Comparison of ENCODE assay signal across 9 cellular contexts in the genomic region with DNA sequence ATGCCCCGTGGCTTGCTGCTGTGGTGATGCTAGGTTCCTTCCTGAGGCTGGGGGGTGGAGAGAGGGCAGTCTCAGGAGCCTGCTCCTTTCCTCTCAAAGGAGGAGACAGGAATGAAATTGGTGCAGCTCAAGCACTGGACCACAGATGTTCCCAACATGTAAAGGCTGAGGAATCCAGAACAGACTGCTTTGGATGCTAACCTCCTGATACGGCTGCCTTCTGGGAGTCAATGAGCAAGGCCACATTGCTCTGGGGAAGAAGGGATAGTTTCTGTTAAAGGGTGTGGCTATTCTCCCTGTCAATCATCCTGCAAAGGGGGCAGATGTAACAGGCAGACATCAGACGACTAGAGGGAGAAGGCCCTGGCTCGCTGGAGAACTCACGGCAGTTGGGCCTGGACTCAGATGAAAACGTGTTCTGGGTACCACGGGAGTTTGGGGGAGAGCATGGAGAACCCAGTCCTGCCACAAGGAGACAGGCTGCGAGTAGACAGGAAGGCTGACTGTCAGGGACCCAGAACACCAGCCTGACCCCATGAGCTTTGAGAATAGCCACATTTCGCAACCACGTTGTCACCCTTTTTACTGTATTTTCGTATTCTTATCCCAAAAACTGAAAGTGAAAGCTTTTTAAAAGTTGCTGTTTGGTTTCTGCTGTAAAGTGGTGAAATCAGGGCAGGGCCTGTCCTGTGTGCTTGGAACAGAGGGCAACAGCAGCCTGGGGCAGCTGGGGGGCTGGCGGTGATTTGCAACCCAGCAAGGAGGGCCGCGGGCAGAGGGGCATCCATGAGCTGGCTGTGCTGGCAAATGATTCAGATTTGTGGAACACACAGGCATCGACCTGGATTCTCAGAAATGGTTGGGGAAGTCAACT.
DNase-seq lines count a peak whose midpoint lies in the region; ATAC-seq, FAIRE-seq and TF ChIP-seq lines count a peak whose summit lies in the region.
"Had no signal": no experiment of that assay in that cellular context is flagged by ENCODE, and none has a peak within 500 bp of the region (broad histone marks: within the 10 kb centered on the region; RNA-seq: fewer than 3 reads in every experiment).

No MANE protein-coding gene starts in this region.

- TF ChIP-seq RAD21 in HepG2 (CRISPR knock-in tag; IDR thresholded peaks at IDR 0.05): no peak

- CTCF ChIA-PET in HepG2 (lab: Yijun Ruan, JAX; ENCODE audit: low intra/inter-chr PET ratio, low total read pairs): interaction anchor here (0.9 kb wide), 1 partner anchor 96 kb away, joined by 3 read pairs; no protein-coding TSS in a partner anchor

- H3K4me3 Mint-ChIP-seq in activated naive CD8-positive, alpha-beta T cell treated with anti-CD3 and anti-CD28 coated beads for 36 hours: no peak overlapping the region
- H3K4me3 Mint-ChIP-seq in stimulated activated naive B cell treated with anti-CD40 and anti-IgM and Interleukin-4, amounts not matched to agents 10 μg/mL and 1 μg/mL and 100 μg/mL, for 72 hours: no peak overlapping the region

- H2AFZ ChIP-seq in HepG2 (ENCODE audit: low read length): no peak overlapping the region

- H3K27ac ChIP-seq in right atrium auricular region (peak overlapping the region in 1 of 2 donors; percentile 27), HepG2 (ENCODE audit: extremely low read length, insufficient read depth, low read length) (no peak overlapping the region), upper lobe of right lung (peak overlapping the region; percentile 58)

- H3K27ac Mint-ChIP-seq in activated naive CD8-positive, alpha-beta T cell treated with anti-CD3 and anti-CD28 coated beads for 36 hours: peak overlapping the region; percentile 74
- H3K27ac Mint-ChIP-seq in stimulated activated naive B cell treated with anti-CD40 and anti-IgM and Interleukin-4, amounts not matched to agents 10 μg/mL and 1 μg/mL and 100 μg/mL, for 72 hours: no peak overlapping the region

- in situ Hi-C loops in HepG2 (cut with HindIII; ENCODE audit: extremely low pct_ligation_motif_present, low pct_unique_long_range_greater_than_20kb): no loop called here

- H3K36me3 ChIP-seq in right atrium auricular region (no peaks in the 10 kb centered on the region), HepG2 (replicated peaks in 1 of 2; ENCODE audit: control insufficient read depth in 1 of 2, insufficient read depth in 2 of 2, low read length in 2 of 2) (no peaks in the 10 kb centered on the region), upper lobe of right lung (peaks cover 45% of the 10 kb centered on the region)

- no peak for DNase-seq in Right ventricle myocardium inferior (ENCODE audit: missing footprints)
- no peak for DNase-seq in right atrium auricular region (ENCODE audit: low spot score)
- peak; percentile 8 for DNase-seq in activated naive CD8-positive, alpha-beta T cell treated with anti-CD3 and anti-CD28 coated beads for 36 hours
- no peak for DNase-seq in HepG2 (ENCODE audit: low spot score)
- DNase-seq in upper lobe of right lung: no peak
- DNase-seq in stimulated activated naive B cell treated with anti-CD40 and anti-IgM and Interleukin-4, amounts not matched to agents 10 μg/mL and 1 μg/mL and 100 μg/mL, for 72 hours: no peak
- no peak for DNase-seq in D721Med (ENCODE audit: insufficient read length, low spot score)
- no peak for DNase-seq in NCI-H226
- DNase-seq: NCI-H1048 had no signal

- TF ChIP-seq CTCF in right atrium auricular region (IDR thresholded peaks at IDR 0.05) (peak in 1 of 2 donors; percentile 28), HepG2 (CRISPR knock-in tag; IDR thresholded peaks at IDR 0.05) (no peak), upper lobe of right lung (IDR thresholded peaks at IDR 0.05) (peak; percentile 28), D721Med (IDR thresholded peaks at IDR 0.05; ENCODE audit: insufficient read depth, missing control alignments) (no peak)

- no TSS peak for BruUV-seq in HepG2 (replicated peaks; lab: Mats Ljungman, UMichigan)

- peaks cover 18% of the 10 kb centered on the region for H3K4me1 Mint-ChIP-seq in activated naive CD8-positive, alpha-beta T cell treated with anti-CD3 and anti-CD28 coated beads for 36 hours
- peaks cover 16 to 31% of the 10 kb centered on the region in 2 donors for H3K4me1 Mint-ChIP-seq in stimulated activated naive B cell treated with anti-CD40 and anti-IgM and Interleukin-4, amounts not matched to agents 10 μg/mL and 1 μg/mL and 100 μg/mL, for 72 hours

- H3K27me3 Mint-ChIP-seq in activated naive CD8-positive, alpha-beta T cell treated with anti-CD3 and anti-CD28 coated beads for 36 hours: no peaks in the 10 kb centered on the region
- no peaks in the 10 kb centered on the region for H3K27me3 Mint-ChIP-seq in stimulated activated naive B cell treated with anti-CD40 and anti-IgM and Interleukin-4, amounts not matched to agents 10 μg/mL and 1 μg/mL and 100 μg/mL, for 72 hours

- no peaks in the 10 kb centered on the region for H4K20me1 ChIP-seq in HepG2 (ENCODE audit: insufficient read depth, low read length)

- no peaks in the 10 kb centered on the region for H3K79me2 ChIP-seq in HepG2 (ENCODE audit: insufficient read depth, low read length)

- POLR2A ChIA-PET in HepG2 (lab: Yijun Ruan, JAX): no interaction called here

- 36% methylated on average over 12 of the region's 15 CpGs for WGBS in HepG2 (ENCODE audit: low lambda C conversion rate)

- FAIRE-seq in HepG2 (lab: Jason Lieb, UNC): no peak
- FAIRE-seq in D721Med (lab: Jason Lieb, UNC): no peak

- TF ChIP-seq EP300 in HepG2 (IDR thresholded peaks at IDR 0.05; ENCODE audit: low read depth in 2 of 2, low read length in 2 of 2) (no peak), HepG2 (CRISPR knock-in tag; IDR thresholded peaks at IDR 0.05; ENCODE audit: borderline replicate concordance) (no peak)

- H3K27me3 ChIP-seq in right atrium auricular region: no peaks in the 10 kb centered on the region
- no peaks in the 10 kb centered on the region; a peak in 1 of 5 replicates for H3K27me3 ChIP-seq in HepG2 (ENCODE audit: control insufficient read depth in 1 of 2, insufficient read depth in 2 of 2, low read length in 2 of 2)
- H3K27me3 ChIP-seq in upper lobe of right lung: no peaks in the 10 kb centered on the region

- no peak for TF ChIP-seq POLR2A in HepG2 (IDR thresholded peaks at IDR 0.05; ENCODE audit: insufficient read depth in 1 of 2, low read depth in 2 of 2, low read length in 2 of 2)

- peak; percentile 52 for ATAC-seq in Right ventricle myocardium inferior
- peak; percentile 57 for ATAC-seq in HepG2
- peak; percentile 75 for ATAC-seq in upper lobe of right lung
- no peak for ATAC-seq in stimulated activated naive B cell treated with anti-CD40 and anti-IgM and Interleukin-4, amounts not matched to agents 10 μg/mL and 1 μg/mL and 100 μg/mL, for 72 hours (replicated peaks)

- intact Hi-C loops in Right ventricle myocardium inferior (cut with DNase I) (no loop called here), HepG2 (cut with micrococcal nuclease; ENCODE audit: unreplicated experiment) (no loop called here), upper lobe of right lung (cut with DNase I) (no loop called here)

- peaks cover 23% of the 10 kb centered on the region for H3K36me3 Mint-ChIP-seq in activated naive CD8-positive, alpha-beta T cell treated with anti-CD3 and anti-CD28 coated beads for 36 hours
- H3K36me3 Mint-ChIP-seq in stimulated activated naive B cell treated with anti-CD40 and anti-IgM and Interleukin-4, amounts not matched to agents 10 μg/mL and 1 μg/mL and 100 μg/mL, for 72 hours: no peaks in the 10 kb centered on the region

- no peaks in the 10 kb centered on the region for H3K4me1 ChIP-seq in right atrium auricular region
- no peaks in the 10 kb centered on the region for H3K4me1 ChIP-seq in HepG2 (ENCODE audit: insufficient read depth, low read length)
- peaks cover 17% of the 10 kb centered on the region for H3K4me1 ChIP-seq in upper lobe of right lung

- no peaks in the 10 kb centered on the region for H3K9me3 ChIP-seq in right atrium auricular region
- H3K9me3 ChIP-seq in HepG2 (ENCODE audit: low read length): no peaks in the 10 kb centered on the region
- no peaks in the 10 kb centered on the region for H3K9me3 ChIP-seq in upper lobe of right lung

- H3K4me3 ChIP-seq in right atrium auricular region (no peak overlapping the region), HepG2 (replicated peaks in 1 of 3; ENCODE audit: insufficient read depth in 1 of 3, low read depth in 2 of 3, low read length in 3 of 3) (peak overlapping the region in 2 of 3 experiments; percentile 4 to 26; a peak in 2 of 6 replicates), upper lobe of right lung (peak overlapping the region; percentile 12)

- peak overlapping the region; percentile 66 for H3K4me2 ChIP-seq in HepG2 (ENCODE audit: low read depth, low read length)

- no peak overlapping the region for H3K9ac ChIP-seq in HepG2 (ENCODE audit: insufficient read depth, low read depth, low read length)

- H3K9me3 Mint-ChIP-seq in activated naive CD8-positive, alpha-beta T cell treated with anti-CD3 and anti-CD28 coated beads for 36 hours: no peaks in the 10 kb centered on the region
- no peaks in the 10 kb centered on the region for H3K9me3 Mint-ChIP-seq in stimulated activated naive B cell treated with anti-CD40 and anti-IgM and Interleukin-4, amounts not matched to agents 10 μg/mL and 1 μg/mL and 100 μg/mL, for 72 hours

TF ChIP-seq in HepG2, 621 proteins besides CTCF, POLR2A, EP300 and RAD21:
- TF ChIP-seq CEBPB (IDR thresholded peaks at IDR 0.05; ENCODE audit: borderline replicate concordance, low read depth, low read length): peak; percentile 71; the same call in 1 of the 2 replicates
- TF ChIP-seq HNRNPLL (IDR thresholded peaks at IDR 0.05; ENCODE audit: low read depth, low read length, poor library complexity, severe bottlenecking): no peak
- 0 out of 2 replicates have a peak, but pooled peaks have one; percentile 42 for TF ChIP-seq CEBPG (CRISPR knock-in tag; IDR thresholded peaks at IDR 0.05)
- TF ChIP-seq, protein P1, sequence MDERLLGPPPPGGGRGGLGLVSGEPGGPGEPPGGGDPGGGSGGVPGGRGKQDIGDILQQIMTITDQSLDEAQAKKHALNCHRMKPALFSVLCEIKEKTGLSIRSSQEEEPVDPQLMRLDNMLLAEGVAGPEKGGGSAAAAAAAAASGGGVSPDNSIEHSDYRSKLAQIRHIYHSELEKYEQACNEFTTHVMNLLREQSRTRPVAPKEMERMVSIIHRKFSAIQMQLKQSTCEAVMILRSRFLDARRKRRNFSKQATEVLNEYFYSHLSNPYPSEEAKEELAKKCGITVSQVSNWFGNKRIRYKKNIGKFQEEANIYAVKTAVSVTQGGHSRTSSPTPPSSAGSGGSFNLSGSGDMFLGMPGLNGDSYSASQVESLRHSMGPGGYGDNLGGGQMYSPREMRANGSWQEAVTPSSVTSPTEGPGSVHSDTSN (CRISPR knock-in tag; IDR thresholded peaks at IDR 0.05): peak; percentile 70
- TF ChIP-seq, protein P2, sequence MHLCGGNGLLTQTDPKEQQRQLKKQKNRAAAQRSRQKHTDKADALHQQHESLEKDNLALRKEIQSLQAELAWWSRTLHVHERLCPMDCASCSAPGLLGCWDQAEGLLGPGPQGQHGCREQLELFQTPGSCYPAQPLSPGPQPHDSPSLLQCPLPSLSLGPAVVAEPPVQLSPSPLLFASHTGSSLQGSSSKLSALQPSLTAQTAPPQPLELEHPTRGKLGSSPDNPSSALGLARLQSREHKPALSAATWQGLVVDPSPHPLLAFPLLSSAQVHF (CRISPR knock-in tag; IDR thresholded peaks at IDR 0.05): no peak
- TF ChIP-seq FOXA1 (IDR thresholded peaks at IDR 0.05): no peak
- TF ChIP-seq FOXA1 (CRISPR knock-in tag; IDR thresholded peaks at IDR 0.05): no peak

Comparison
In these comparisons a context has a peak if more than half of its experiments do, and no peak if none do; other contexts are left out.
1. ATAC-seq: peak in Right ventricle myocardium inferior (single experiment), HepG2 (single experiment) and upper lobe of right lung (single experiment); none in stimulated activated naive B cell treated with anti-CD40 and anti-IgM and Interleukin-4, amounts not matched to agents 10 μg/mL and 1 μg/mL and 100 μg/mL, for 72 hours (0 of 2).
2. H3K4me3 ChIP-seq: peak in HepG2 (2 of 3) and upper lobe of right lung (single experiment); none in right atrium auricular region (0 of 2).